8 cellular contexts compared by ENCODE assay signal in genomic region chr3:42601898-42602581, GRCh38. TPM values are rescaled to one million over a fixed set of nuclear protein-coding genes. Genes with fewer than 3 reads are reported as not detected.
DNase-seq lines count a peak whose midpoint lies in the region; ATAC-seq and TF ChIP-seq lines count a peak whose summit lies in the region.

No MANE protein-coding gene starts in this region.

- peak; percentile 33 for TF ChIP-seq CTCF in epithelial cell of proximal tubule (conservative IDR thresholded peaks at IDR 0.05; ENCODE audit: low read depth, low read length)

- H3K4me1 Mint-ChIP-seq in activated CD8-positive, alpha-beta memory T cell treated with anti-CD3 and anti-CD28 coated beads, Interleukin-2, amount 10 ng/mL, durations not matched to agents 7 days and 5 days: peaks cover 33% of the 10 kb centered on the region

- no peaks in the 10 kb centered on the region for H3K9me3 ChIP-seq in SJCRH30 (replicated peaks)

- no peaks in the 10 kb centered on the region for H3K4me1 ChIP-seq in SJCRH30

- H3K27ac ChIP-seq in SJCRH30: no peak overlapping the region

- CTCF ChIA-PET in activated CD8-positive, alpha-beta memory T cell treated with anti-CD3 and anti-CD28 coated beads, Interleukin-2, amount 10 ng/mL, durations not matched to agents 7 days and 5 days (lab: Charles Lee): interaction anchor here (0.9 to 4.2 kb wide), 11 partner anchors 8 to 41 kb away, joined by 3 to 27 read pairs (median 5); partner anchors contain the start of genes SEC22C and SS18L2

- H3K36me3 ChIP-seq in SJCRH30: no peaks in the 10 kb centered on the region; the same call in 1 of the 2 replicates

- peak overlapping the region; percentile 99 for H3K27ac Mint-ChIP-seq in activated CD8-positive, alpha-beta memory T cell treated with anti-CD3 and anti-CD28 coated beads, Interleukin-2, amount 10 ng/mL, durations not matched to agents 7 days and 5 days

- peak overlapping the region; percentile 87 for H3K4me3 Mint-ChIP-seq in activated CD8-positive, alpha-beta memory T cell treated with anti-CD3 and anti-CD28 coated beads, Interleukin-2, amount 10 ng/mL, durations not matched to agents 7 days and 5 days

- H3K27me3 Mint-ChIP-seq in activated CD8-positive, alpha-beta memory T cell treated with anti-CD3 and anti-CD28 coated beads, Interleukin-2, amount 10 ng/mL, durations not matched to agents 7 days and 5 days: no peaks in the 10 kb centered on the region

- no peaks in the 10 kb centered on the region for H3K27me3 ChIP-seq in SJCRH30

- no peak for DNase-seq in activated CD8-positive, alpha-beta memory T cell treated with anti-CD3 and anti-CD28 coated beads, Interleukin-2, amount 10 ng/mL, durations not matched to agents 7 days and 5 days
- DNase-seq in activated CD8-positive, alpha-beta memory T cell treated with anti-CD3 and anti-CD28 coated beads, Interleukin-2, amount 50 U/mL, for 48 hours: no peak
- DNase-seq in SJCRH30 (no peak), epithelial cell of proximal tubule (ENCODE audit: low read depth) (no peak), skeletal muscle cell (ENCODE audit: low read depth) (no peak), DMS53 treated with DMSO at 0.1 percent for 48 hours (lab: John Stamatoyannopoulos, UW; ENCODE audit: unreplicated experiment) (no peak), KG1 (lab: John Stamatoyannopoulos, UW) (no peak)

- H3K36me3 Mint-ChIP-seq in activated CD8-positive, alpha-beta memory T cell treated with anti-CD3 and anti-CD28 coated beads, Interleukin-2, amount 10 ng/mL, durations not matched to agents 7 days and 5 days: peaks cover 45% of the 10 kb centered on the region

- no peaks in the 10 kb centered on the region for H3K9me3 Mint-ChIP-seq in activated CD8-positive, alpha-beta memory T cell treated with anti-CD3 and anti-CD28 coated beads, Interleukin-2, amount 10 ng/mL, durations not matched to agents 7 days and 5 days (ENCODE audit: low read depth)

- peak overlapping the region; percentile 90 for H3K4me3 ChIP-seq in SJCRH30
- H3K4me3 ChIP-seq in epithelial cell of proximal tubule (ENCODE audit: low read depth, low read length): peak overlapping the region; percentile 94
- peak overlapping the region; percentile 80 for H3K4me3 ChIP-seq in skeletal muscle cell (ENCODE audit: low read depth, low read length)

- no peak for ATAC-seq in activated CD8-positive, alpha-beta memory T cell treated with anti-CD3 and anti-CD28 coated beads, Interleukin-2, amount 10 ng/mL, durations not matched to agents 7 days and 5 days
- no peak for ATAC-seq in GM21619 (IDR thresholded peaks at IDR 0.05; ENCODE audit: unreplicated experiment)

RNA-seq across cellular contexts. Expression of gene NKTR, which starts 1.6 kb away (rescaled TPM):
- total RNA-seq in activated CD8-positive, alpha-beta memory T cell treated with anti-CD3 and anti-CD28 coated beads, Interleukin-2, amount 10 ng/mL, durations not matched to agents 7 days and 5 days: 100 to 1,000 TPM in 1 of 2 experiments, 10 to 100 TPM in 1; 76.0 to 120 TPM
- 25.9 and 40.6 TPM in 2 replicates for total RNA-seq in SJCRH30 (2014; rRNA removed; shearing (Covaris generic))
- 18.2 and 24.3 TPM in 2 replicates for total RNA-seq in epithelial cell of proximal tubule

RNA-seq across cellular contexts. Expression of gene SS18L2, which starts 11.4 kb away (rescaled TPM):
- total RNA-seq in activated CD8-positive, alpha-beta memory T cell treated with anti-CD3 and anti-CD28 coated beads, Interleukin-2, amount 10 ng/mL, durations not matched to agents 7 days and 5 days: 10 to 100 TPM; 59.3 to 71.9 TPM
- 36.6 and 38.5 TPM in 2 replicates for total RNA-seq in SJCRH30 (2014; rRNA removed; shearing (Covaris generic))
- total RNA-seq in epithelial cell of proximal tubule: 26.9 and 31.5 TPM in 2 replicates

RNA-seq across cellular contexts. Expression of gene SEC22C, which starts 20.3 kb away (rescaled TPM):
- 10 to 100 TPM; 46.1 to 47.3 TPM for total RNA-seq in activated CD8-positive, alpha-beta memory T cell treated with anti-CD3 and anti-CD28 coated beads, Interleukin-2, amount 10 ng/mL, durations not matched to agents 7 days and 5 days
- 24.8 and 27.2 TPM in 2 replicates for total RNA-seq in SJCRH30 (2014; rRNA removed; shearing (Covaris generic))
- total RNA-seq in epithelial cell of proximal tubule: 40.8 and 60.0 TPM in 2 replicates

RNA-seq across cellular contexts. Expression of gene ZBTB47, which starts 51.5 kb away (rescaled TPM):
- under 1 TPM; 0.41 to 0.56 TPM for total RNA-seq in activated CD8-positive, alpha-beta memory T cell treated with anti-CD3 and anti-CD28 coated beads, Interleukin-2, amount 10 ng/mL, durations not matched to agents 7 days and 5 days
- 3.5 and 4.0 TPM in 2 replicates for total RNA-seq in SJCRH30 (2014; rRNA removed; shearing (Covaris generic))
- 5.6 and 6.2 TPM in 2 replicates for total RNA-seq in epithelial cell of proximal tubule
